In genomic region chr5:76788362-76788761, GRCh38 we compare ENCODE assay signal across 30 cellular contexts. TPM values are rescaled to one million over a fixed set of nuclear protein-coding genes. Genes with fewer than 3 reads are reported as not detected.
DNase-seq lines count a peak whose midpoint lies in the region; ATAC-seq, FAIRE-seq and TF ChIP-seq lines count a peak whose summit lies in the region.
"Had no signal": no experiment of that assay in that cellular context is flagged by ENCODE, and none has a peak within 500 bp of the region (broad histone marks: within the 10 kb centered on the region; RNA-seq: fewer than 3 reads in every experiment).

No MANE protein-coding gene starts in this region.

- ATAC-seq in A549 (no peak), IMR-90 (ENCODE audit: low read depth) (no peak), right lobe of liver (peak; percentile 61 to 77 (median 72))
- ATAC-seq: esophagus mucosa; stimulated activated effector memory CD8-positive, alpha-beta T cell treated with anti-CD3 and anti-CD28 coated beads, Interleukin-12 subunit alpha, Interleukin-12 subunit beta, amount 100 ng/mL, for 72 hours had no signal

- H3K36me3 Mint-ChIP-seq in chondrocyte (ENCODE audit: low read depth) = no peaks in the 10 kb centered on the region
- H3K36me3 Mint-ChIP-seq: activated naive CD8-positive, alpha-beta T cell; stimulated activated effector memory CD8-positive, alpha-beta T cell treated with anti-CD3 and anti-CD28 coated beads, Interleukin-12 subunit alpha, Interleukin-12 subunit beta, amount 100 ng/mL, for 72 hours had no signal

- H4K91ac ChIP-seq in IMR-90 (ENCODE audit: insufficient read depth, low read depth, low read length) = no peak overlapping the region

- no peak for TF ChIP-seq EP300 in A549 (IDR thresholded peaks at IDR 0.05)

- no peak overlapping the region for H3K23ac ChIP-seq in IMR-90 (ENCODE audit: low read depth, low read length)

- H4K20me1 ChIP-seq in IMR-90 (ENCODE audit: insufficient read depth, low read length) = no peaks in the 10 kb centered on the region

- no peak overlapping the region for H3K4me3 Mint-ChIP-seq in chondrocyte (ENCODE audit: unreplicated experiment)
- H3K4me3 Mint-ChIP-seq: activated naive CD8-positive, alpha-beta T cell; B cell; stimulated activated effector memory CD8-positive, alpha-beta T cell treated with anti-CD3 and anti-CD28 coated beads, Interleukin-12 subunit alpha, Interleukin-12 subunit beta, amount 100 ng/mL, for 72 hours had no signal

- H2BK5ac ChIP-seq in IMR-90 (ENCODE audit: low read depth, low read length, poor library complexity, severe bottlenecking) = no peak overlapping the region

- no peaks in the 10 kb centered on the region for H3K79me1 ChIP-seq in IMR-90 (ENCODE audit: low read depth in 1 of 2, low read length in 2 of 2)

- H3K36me3 ChIP-seq in IMR-90 (ENCODE audit: control insufficient read depth, insufficient read depth, low read length) = no peaks in the 10 kb centered on the region
- no peaks in the 10 kb centered on the region for H3K36me3 ChIP-seq in right lobe of liver
- no peaks in the 10 kb centered on the region for H3K36me3 ChIP-seq in esophagus squamous epithelium
- no peaks in the 10 kb centered on the region for H3K36me3 ChIP-seq in testis (ENCODE audit: low read depth, missing control alignments)
- H3K36me3 ChIP-seq: ascending aorta, vagina had no signal

- peak overlapping the region; percentile 82 to 87 for H3K27ac ChIP-seq in A549
- no peak overlapping the region for H3K27ac ChIP-seq in IMR-90 (ENCODE audit: insufficient read depth, low read length)
- no peak overlapping the region for H3K27ac ChIP-seq in right lobe of liver
- peak overlapping the region in 1 of 4 donors; percentile 4 for H3K27ac ChIP-seq in esophagus squamous epithelium
- H3K27ac ChIP-seq in testis = no peak overlapping the region
- H3K27ac ChIP-seq: vagina had no signal

- peaks cover 9% of the 10 kb centered on the region for H3K9me1 ChIP-seq in IMR-90 (ENCODE audit: insufficient read depth, low read length)

- TF ChIP-seq RAD21 in A549 (conservative IDR thresholded peaks at IDR 0.05 in 1 of 2, IDR thresholded peaks at IDR 0.05 in 1 of 2) = no peak
- no peak for TF ChIP-seq RAD21 in IMR-90 (IDR thresholded peaks at IDR 0.05; ENCODE audit: low read length)

- in situ Hi-C loops in IMR-90 (cut with MboI; ENCODE audit: low sequenced_read_pairs) = no loop called here

- intact Hi-C loops in IMR-90 (cut with micrococcal nuclease) = no loop called here
- intact Hi-C loops in right lobe of liver (cut with DNase I) = no loop called here
- intact Hi-C loops in esophagus squamous epithelium (cut with DNase I) = no loop called here
- intact Hi-C loops in testis (cut with DNase I; ENCODE audit: low total_unique reads) = no loop called here

- DNase-seq in A549 (ENCODE audit: low read depth in 1 of 2, low spot score in 1 of 2) (no peak), IMR-90 (no peak), chondrocyte (ENCODE audit: low spot score) (no peak), right lobe of liver (peak; percentile 55 to 76 (median 55)), T-helper 2 cell (no peak), esophagus squamous epithelium (lab: John Stamatoyannopoulos, UW) (no peak), testis (no peak), NCI-H1417 (lab: John Stamatoyannopoulos, UW) (no peak)
- DNase-seq: activated CD4-positive, alpha-beta T cell treated with anti-CD3 and anti-CD28 coated beads, Interleukin-2, amount 50 U/mL, for 48 hours; activated CD4-positive, CD25-positive, alpha-beta regulatory T cell; activated CD8-positive, alpha-beta memory T cell treated with anti-CD3 and anti-CD28 coated beads, Interleukin-2, amount 50 U/mL, for 48 hours; cerebellar nuclear complex; DMS79 treated with DMSO at 0.1 percent for 48 hours; effector memory CD4-positive, alpha-beta T cell; foreskin melanocyte; Kasumi-1; mammary epithelial cell; NCI-H1105; NCI-H2029 treated with DMSO at 0.1 percent for 48 hours; NCI-H226; occipital lobe; SHP77 treated with DMSO at 0.1 percent for 48 hours had no signal

- 65% methylated on average over 6 of the region's 6 CpGs for WGBS in A549 (ENCODE audit: missing lambda C conversion rate)
- no CpG with 5 or more reads among the region's 6 CpGs for WGBS in IMR-90 (ENCODE audit: extremely low coverage in 2 of 2, insufficient read length in 1 of 2), 2 experiments
- 5% methylated on average over 5 of the region's 6 CpGs for WGBS in right lobe of liver (ENCODE audit: insufficient coverage, low coverage, low lambda C conversion rate, missing lambda C conversion rate)
- 70 to 71% methylated on average over 6 of the region's 6 CpGs for WGBS in esophagus squamous epithelium, 2 donors
- 82 to 88% methylated on average over 6 of the region's 6 CpGs for WGBS in testis, 2 donors

- H3K4me3 ChIP-seq in A549 = no peak overlapping the region
- H3K4me3 ChIP-seq in IMR-90 (ENCODE audit: insufficient read depth, low read depth, low read length) = no peak overlapping the region
- no peak overlapping the region for H3K4me3 ChIP-seq in right lobe of liver
- no peak overlapping the region for H3K4me3 ChIP-seq in esophagus squamous epithelium
- H3K4me3 ChIP-seq in testis = no peak overlapping the region
- H3K4me3 ChIP-seq: ascending aorta, vagina had no signal

- H3K4me1 ChIP-seq in A549 (peaks cover 76% of the 10 kb centered on the region), IMR-90 (ENCODE audit: control insufficient read depth, insufficient read depth, low read length) (peaks cover 20% of the 10 kb centered on the region), right lobe of liver (peaks cover 0 to 12% (median 0%) of the 10 kb centered on the region in 4 donors), esophagus squamous epithelium (peaks cover 5 to 55% (median 17%) of the 10 kb centered on the region in 3 donors), testis (no peaks in the 10 kb centered on the region)

- H3K14ac ChIP-seq in IMR-90 (replicated peaks; ENCODE audit: low read depth, low read length) = no peak overlapping the region

- H3K4ac ChIP-seq in IMR-90 (ENCODE audit: low read depth, low read length) = peak overlapping the region; percentile 47

- H3K27me3 Mint-ChIP-seq in chondrocyte (ENCODE audit: low read depth) = no peaks in the 10 kb centered on the region

- CTCF ChIA-PET in A549 (lab: Yijun Ruan, JAX) (interaction anchor here (1.3 to 5.5 kb wide), 2 partner anchors 14 to 31 kb away, joined by 3 to 35 read pairs; no protein-coding TSS in a partner anchor), IMR-90 (lab: Yijun Ruan, JAX) (no interaction called here)

- no TSS peak for BruUV-seq in IMR-90 (replicated peaks; lab: Mats Ljungman, UMichigan)

- H4K5ac ChIP-seq in IMR-90 (ENCODE audit: low read depth, low read length) = no peak overlapping the region

- H3K9me3 Mint-ChIP-seq in chondrocyte (ENCODE audit: low read depth) = no peaks in the 10 kb centered on the region
- H3K9me3 Mint-ChIP-seq: activated T-helper 2 cell treated with anti-CD3 and anti-CD28 coated beads, Interferon-gamma antibody, Interleukin-2, Interleukin-4, amounts not matched to agents 10 μg/mL and 5 μg/mL and 100 μg/mL, durations not matched to agents 14 hours and 24 hours and 36 hours; stimulated activated effector memory CD8-positive, alpha-beta T cell treated with anti-CD3 and anti-CD28 coated beads, Interleukin-12 subunit alpha, Interleukin-12 subunit beta, amount 100 ng/mL, for 72 hours had no signal

- H2BK120ac ChIP-seq in IMR-90 (ENCODE audit: low read depth, low read length) = peak overlapping the region; percentile 57

- no peak for FAIRE-seq in A549 (lab: Jason Lieb, UNC)

- peak overlapping the region; percentile 27 for H3K27ac Mint-ChIP-seq in chondrocyte (ENCODE audit: unreplicated experiment)
- H3K27ac Mint-ChIP-seq: activated naive CD8-positive, alpha-beta T cell; B cell; stimulated activated effector memory CD8-positive, alpha-beta T cell treated with anti-CD3 and anti-CD28 coated beads, Interleukin-12 subunit alpha, Interleukin-12 subunit beta, amount 100 ng/mL, for 72 hours had no signal

- peaks cover 63% of the 10 kb centered on the region for H3K4me1 Mint-ChIP-seq in chondrocyte (ENCODE audit: low read depth)
- H3K4me1 Mint-ChIP-seq: B cell had no signal

- H3K9ac ChIP-seq in IMR-90 (ENCODE audit: low read depth, low read length) = no peak overlapping the region

- no peak overlapping the region for H3K18ac ChIP-seq in IMR-90 (ENCODE audit: low read depth, low read length)

- peak overlapping the region; percentile 62 for H2AK5ac ChIP-seq in IMR-90 (ENCODE audit: low read depth, low read length)

- POLR2A ChIA-PET in A549 (lab: Yijun Ruan, JAX) (interaction anchor here (0.7 to 1.7 kb wide), 3 partner anchors 11 to 33 kb away, joined by 3 to 7 read pairs (median 3); no protein-coding TSS in a partner anchor), IMR-90 (lab: Charles Lee; ENCODE audit: unreplicated experiment) (no interaction called here)

- dilution Hi-C loops in IMR-90 (cut with HindIII; ENCODE audit: low sequenced_read_pairs, unreplicated experiment) = no loop called here

- H4K8ac ChIP-seq in IMR-90 (ENCODE audit: low read depth in 2 of 2, low read length in 2 of 2) = no peak overlapping the region

- TF ChIP-seq CTCF in A549 (IDR thresholded peaks at IDR 0.05) (no peak), IMR-90 (conservative IDR thresholded peaks at IDR 0.05; ENCODE audit: low read depth, low read length) (no peak), chondrocyte (IDR thresholded peaks at IDR 0.05) (no peak), right lobe of liver (IDR thresholded peaks at IDR 0.05) (no peak), esophagus squamous epithelium (IDR thresholded peaks at IDR 0.05) (no peak), testis (IDR thresholded peaks at IDR 0.05) (no peak)

- no peak overlapping the region for H3K56ac ChIP-seq in IMR-90 (ENCODE audit: extremely low read depth, insufficient read depth, low read length)

- no peak overlapping the region for H2AFZ ChIP-seq in IMR-90 (replicated peaks; ENCODE audit: low read length, poor library complexity)

- TF ChIP-seq POLR2A in A549 (IDR thresholded peaks at IDR 0.05; ENCODE audit: low read length) = no peak
- TF ChIP-seq POLR2A in IMR-90 (IDR thresholded peaks at IDR 0.05; ENCODE audit: low read depth, low read length) = no peak
- no peak for TF ChIP-seq POLR2A in right lobe of liver (IDR thresholded peaks at IDR 0.05)
- no peak for TF ChIP-seq POLR2A in esophagus squamous epithelium (IDR thresholded peaks at IDR 0.05)
- TF ChIP-seq POLR2A in testis (IDR thresholded peaks at IDR 0.05) = no peak

- no peak overlapping the region for H2AK9ac ChIP-seq in IMR-90 (replicated peaks; ENCODE audit: low read depth, low read length, poor library complexity)

- H2BK15ac ChIP-seq in IMR-90 (ENCODE audit: low read depth, low read length) = peak overlapping the region; percentile 29; the same call in 1 of the 3 replicates

- H3K27me3 ChIP-seq in IMR-90 (ENCODE audit: control insufficient read depth, insufficient read depth, low read length) = no peaks in the 10 kb centered on the region
- no peaks in the 10 kb centered on the region for H3K27me3 ChIP-seq in right lobe of liver
- peaks cover 0 to 6% (median 0%) of the 10 kb centered on the region in 4 donors for H3K27me3 ChIP-seq in esophagus squamous epithelium
- no peaks in the 10 kb centered on the region for H3K27me3 ChIP-seq in testis
- H3K27me3 ChIP-seq: ascending aorta, vagina had no signal

- peak overlapping the region; percentile 4; the same call in 1 of the 3 replicates for H3K4me2 ChIP-seq in A549
- H3K4me2 ChIP-seq in IMR-90 (ENCODE audit: low read depth, low read length) = no peak overlapping the region

- H2BK20ac ChIP-seq in IMR-90 (ENCODE audit: low read depth, low read length) = peak overlapping the region; percentile 63

- H3K9me3 ChIP-seq in A549 (no peaks in the 10 kb centered on the region), IMR-90 (ENCODE audit: control insufficient read depth, insufficient read depth, low read length) (no peaks in the 10 kb centered on the region), right lobe of liver (no peaks in the 10 kb centered on the region), esophagus squamous epithelium (no peaks in the 10 kb centered on the region), testis (no peaks in the 10 kb centered on the region)
- H3K9me3 ChIP-seq: ascending aorta, vagina had no signal

RNA-seq across cellular contexts. Expression of gene F2RL1, which starts 30.5 kb away (rescaled TPM):
- polyA plus RNA-seq in A549 (2011; rRNA removed) (226 and 328 TPM in 2 replicates), A549 (2017; fragmentation: RNase III; extraction: RNeasy Plus Mini Kit Qiagen cat#74134 plus additional on column Dnase treatment) (50.7 to 88.7 TPM (median 73.1 TPM) in 3 replicates), IMR-90 (2012; rRNA removed) (4.7 and 5.6 TPM in 2 replicates), testis (ENCODE audit: insufficient read depth, low read depth, low replicate concordance) (2.3 TPM)
- polyA plus RNA-seq in A549 (2012; cell fraction: cytosol; rRNA removed) = 44.4 and 70.1 TPM in 2 replicates
- 25.0 and 35.5 TPM in 2 replicates for polyA plus RNA-seq in A549 (2012; cell fraction: nucleus; rRNA removed)
- 228 and 243 TPM in 2 replicates for polyA minus RNA-seq in A549 (2011; rRNA and poly(A)+ RNA removed)
- total RNA-seq in IMR-90 (2012; rRNA removed) (9.4 and 12.4 TPM in 2 replicates), chondrocyte (1.2 to 1.9 TPM (median 1.9 TPM) in 3 replicates), right lobe of liver (10 to 100 TPM in 4 of 6 experiments, 1 to 10 TPM in 2; 2.6 to 17.0 (median 11.6) TPM), esophagus squamous epithelium (10 to 100 TPM in 2 of 4 donors, 1 to 10 TPM in 2; 9.0 to 15.8 (median 11.8) TPM), testis (1 to 10 TPM in 1 of 2 donors, under 1 TPM in 1; 0.68 to 1.1 TPM)
- polyA plus RNA-seq in IMR-90 (2012; cell fraction: cytosol; rRNA removed) = 2.2 and 3.6 TPM in 2 replicates
- polyA plus RNA-seq in IMR-90 (2012; cell fraction: nucleus; rRNA removed; ENCODE audit: low replicate concordance) = 0.47 and 2.2 TPM in 2 replicates
- total RNA-seq: myocyte had no signal

Comparison
In these comparisons a context has a peak if more than half of its experiments do, and no peak if none do; other contexts are left out.
1. ATAC-seq: peak in right lobe of liver (4 of 4); none in A549 (0 of 2) and IMR-90 (single experiment).
2. DNase-seq: peak in right lobe of liver (3 of 3); none in A549 (0 of 2), IMR-90 (single experiment), chondrocyte (single experiment), T-helper 2 cell (0 of 5), esophagus squamous epithelium (single experiment), testis (single experiment) and NCI-H1417 (0 of 3).
3. H3K27ac ChIP-seq: peak in A549 (2 of 2); none in IMR-90 (single experiment), right lobe of liver (0 of 3) and testis (0 of 2).